Comparison of ENCODE assay signal across 1 cellular context in the genomic region with DNA sequence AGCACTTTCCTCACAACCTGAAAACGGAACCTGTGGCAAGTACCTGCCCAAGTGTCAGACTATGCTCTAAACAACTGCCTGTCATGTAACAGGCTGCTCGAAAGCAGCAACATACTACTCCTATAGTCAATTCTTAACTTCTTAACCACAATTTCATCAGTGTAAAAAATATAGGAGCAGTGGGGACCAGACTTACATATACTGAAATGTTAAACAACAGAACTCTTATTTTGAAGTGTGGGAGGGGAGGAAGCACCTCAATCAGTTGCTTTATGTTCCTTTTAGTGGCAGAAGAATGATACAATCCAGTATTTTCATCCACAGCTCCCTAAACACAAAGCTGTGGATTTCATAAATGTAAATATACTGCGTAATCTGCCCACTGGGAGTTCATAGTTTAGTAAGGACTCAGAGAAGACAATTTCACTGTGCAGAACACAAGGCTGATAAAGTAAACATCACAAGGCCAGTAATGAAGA.
TF ChIP-seq lines count a peak whose summit lies in the region.

No MANE protein-coding gene starts in this region.

TF ChIP-seq in GM12878, 131 proteins besides CTCF, POLR2A, EP300 and RAD21 (continued from another document):
- TF ChIP-seq PKNOX1 (IDR thresholded peaks at IDR 0.05): peak; percentile 65
- no peak for TF ChIP-seq IRF3 (IDR thresholded peaks at IDR 0.05)
- TF ChIP-seq BRCA1 (IDR thresholded peaks at IDR 0.05; ENCODE audit: low read depth, low read length): no peak
- TF ChIP-seq IKZF2 (IDR thresholded peaks at IDR 0.05): peak; percentile 32 to 50; a peak in 2 of 4 replicates
- TF ChIP-seq IKZF1 (conservative IDR thresholded peaks at IDR 0.05): peak; percentile 50
- 0 out of 2 replicates have a peak, but pooled peaks have one; percentile 46 for TF ChIP-seq ATF7 (IDR thresholded peaks at IDR 0.05; ENCODE audit: low read depth)
- no peak for TF ChIP-seq CBX3 (IDR thresholded peaks at IDR 0.05; ENCODE audit: borderline replicate concordance, low read depth)
- peak; percentile 51 for TF ChIP-seq MTA2 (IDR thresholded peaks at IDR 0.05; ENCODE audit: low read depth)
- no peak for TF ChIP-seq ZNF274 (IDR thresholded peaks at IDR 0.05; ENCODE audit: insufficient read depth, insufficient read length)
